8 cellular contexts compared by ENCODE assay signal in genomic region chr14:20632448-20632830, GRCh38. TPM values are rescaled to one million over a fixed set of nuclear protein-coding genes. Genes with fewer than 3 reads are reported as not detected.
A peak's percentile ranks its signal among the peaks of the same experiment; 100 is the strongest.
DNase-seq lines count a peak whose midpoint lies in the region; TF ChIP-seq lines count a peak whose summit lies in the region.

No MANE protein-coding gene starts in this region.

- H3K36me3 ChIP-seq in iPS DF 6.9 (ENCODE audit: control insufficient read depth, insufficient read depth, low read length) (no peaks in the 10 kb centered on the region), subcutaneous abdominal adipose tissue (ENCODE audit: control insufficient read depth in 5 of 5, insufficient read depth in 5 of 5, low read length in 5 of 5) (no peaks in the 10 kb centered on the region)

- TF ChIP-seq CTCF in GM13977 (IDR thresholded peaks at IDR 0.05; ENCODE audit: extremely low read depth, insufficient read depth, missing control alignments): no peak
- TF ChIP-seq CTCF in HFF-Myc (IDR thresholded peaks at IDR 0.05; ENCODE audit: low read depth, low read length, missing control alignments): no peak
- TF ChIP-seq CTCF in WI38 (IDR thresholded peaks at IDR 0.05; ENCODE audit: low read depth, low read length): no peak

- H3K27ac ChIP-seq in iPS DF 6.9 (ENCODE audit: low read length) (no peak overlapping the region), subcutaneous abdominal adipose tissue (ENCODE audit: low read depth, low read length) (no peak overlapping the region)

- peak overlapping the region; percentile 51 for H3K4me3 ChIP-seq in HFF-Myc (replicated peaks; ENCODE audit: low read depth, low read length)
- peak overlapping the region; percentile 50 for H3K4me3 ChIP-seq in WI38 (ENCODE audit: low read depth, low read length)
- peak overlapping the region; percentile 29; the same call in 1 of the 2 replicates for H3K4me3 ChIP-seq in iPS DF 6.9 (ENCODE audit: low read length)
- peak overlapping the region; percentile 30 to 61 (median 42) for H3K4me3 ChIP-seq in subcutaneous abdominal adipose tissue (ENCODE audit: low read depth in 1 of 5, low read length in 5 of 5)

- in situ Hi-C loops in GM13977 (cut with MboI; ENCODE audit: low pct_unique_long_range_greater_than_20kb, low sequenced_read_pairs, unreplicated experiment): no loop called here

- no peaks in the 10 kb centered on the region for H3K9me3 ChIP-seq in iPS DF 6.9 (ENCODE audit: control insufficient read depth, insufficient read depth, low read length)
- no peaks in the 10 kb centered on the region for H3K9me3 ChIP-seq in subcutaneous abdominal adipose tissue (ENCODE audit: control insufficient read depth in 5 of 5, low read length in 5 of 5)

- H3K27me3 ChIP-seq in iPS DF 6.9 (ENCODE audit: control insufficient read depth, insufficient read depth, low read length) (no peaks in the 10 kb centered on the region), subcutaneous abdominal adipose tissue (ENCODE audit: control insufficient read depth in 5 of 5, insufficient read depth in 4 of 5, low read length in 5 of 5) (peaks cover 0 to 2% (median 0%) of the 10 kb centered on the region in 5 donors)

- DNase-seq in GM13977 (ENCODE audit: low spot score): peak; percentile 26
- no peak for DNase-seq in HFF-Myc (ENCODE audit: extremely low read depth, low read depth)
- DNase-seq in iPS DF 6.9 (ENCODE audit: low read depth, low spot score): no peak
- no peak for DNase-seq in SK-N-DZ (ENCODE audit: low spot score)
- no peak for DNase-seq in NCI-H345 (lab: John Stamatoyannopoulos, UW)
- DNase-seq in DMS114 treated with DMSO at 0.1 percent for 48 hours (lab: John Stamatoyannopoulos, UW; ENCODE audit: unreplicated experiment): no peak

- no CpG with 5 or more reads among the region's 19 CpGs for WGBS in iPS DF 6.9 (ENCODE audit: insufficient coverage, insufficient read length)

- H3K4me1 ChIP-seq in iPS DF 6.9 (ENCODE audit: control insufficient read depth, insufficient read depth, low read length) (no peaks in the 10 kb centered on the region), subcutaneous abdominal adipose tissue (ENCODE audit: control insufficient read depth in 5 of 5, insufficient read depth in 5 of 5, low read length in 5 of 5) (peaks cover 8 to 34% (median 31%) of the 10 kb centered on the region in 5 donors)

- peak overlapping the region in 1 of 5 donors; percentile 25 for H3K9ac ChIP-seq in subcutaneous abdominal adipose tissue (ENCODE audit: low read length in 5 of 5)

RNA-seq across cellular contexts. Expression of gene OR6S1, which starts 9.1 kb away (rescaled TPM):
- polyA plus RNA-seq in SK-N-DZ (2014; cell fraction: cytosol; rRNA removed): not detected in 2 replicates
- polyA plus RNA-seq in SK-N-DZ (2014; cell fraction: nucleus; rRNA removed): not detected in 2 replicates

RNA-seq across cellular contexts. Expression of gene RNASE12, which starts 41.3 kb away (rescaled TPM):
- polyA plus RNA-seq in SK-N-DZ (2014; cell fraction: cytosol; rRNA removed): not detected in 2 replicates
- polyA plus RNA-seq in SK-N-DZ (2014; cell fraction: nucleus; rRNA removed): not detected in 2 replicates

RNA-seq across cellular contexts. Expression of gene RNASE11, which starts 44.6 kb away (rescaled TPM):
- polyA plus RNA-seq in SK-N-DZ (2014; cell fraction: cytosol; rRNA removed): not detected in 2 replicates
- not detected in 2 replicates for polyA plus RNA-seq in SK-N-DZ (2014; cell fraction: nucleus; rRNA removed)

RNA-seq across cellular contexts. Expression of gene RNASE4, which starts 51.9 kb away (rescaled TPM):
- 0.20 and 1.4 TPM in 2 replicates for polyA plus RNA-seq in SK-N-DZ (2014; cell fraction: cytosol; rRNA removed)
- polyA plus RNA-seq in SK-N-DZ (2014; cell fraction: nucleus; rRNA removed): not detected in 2 replicates

RNA-seq across cellular contexts. Expression of gene ANG, which starts 56.1 kb away (rescaled TPM):
- polyA plus RNA-seq in SK-N-DZ (2014; cell fraction: cytosol; rRNA removed): 0.17 TPM in 1 of 2 replicates, not detected in the other
- polyA plus RNA-seq in SK-N-DZ (2014; cell fraction: nucleus; rRNA removed): 0.19 TPM in 1 of 2 replicates, not detected in the other
